Comparison of ENCODE assay signal across 1 cellular context in the genomic region with DNA sequence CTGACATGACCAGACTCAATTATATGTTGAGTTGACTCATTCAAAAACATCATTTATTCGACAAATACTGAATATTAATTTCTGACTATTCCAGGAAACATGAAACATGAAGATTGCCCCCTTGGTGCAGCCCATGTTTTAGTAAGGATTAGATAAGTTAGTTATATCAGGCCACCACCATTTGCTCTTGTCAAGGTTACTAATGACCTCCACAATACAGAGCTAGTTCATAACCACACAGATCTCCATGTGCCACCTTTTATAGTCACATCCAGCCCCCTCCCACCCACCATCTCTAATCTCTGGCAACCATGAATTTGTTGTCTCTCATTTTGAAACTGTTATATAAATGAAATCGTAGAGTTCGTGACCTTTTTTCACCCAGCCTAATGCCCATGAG.
TF ChIP-seq lines count a peak whose summit lies in the region.

No MANE protein-coding gene starts in this region.

TF ChIP-seq in K562, 482 proteins besides CTCF, POLR2A, EP300 and RAD21 (continued from another document and continues in another):
- TF ChIP-seq ZBTB40 (IDR thresholded peaks at IDR 0.05), result no peak
- TF ChIP-seq ZBTB40 (CRISPR knock-in tag; IDR thresholded peaks at IDR 0.05), result no peak
- TF ChIP-seq SRSF9 (IDR thresholded peaks at IDR 0.05; ENCODE audit: borderline replicate concordance, low read depth, low read length), result no peak
- no peak for TF ChIP-seq ZFP30 (CRISPR knock-in tag; IDR thresholded peaks at IDR 0.05; ENCODE audit: borderline replicate concordance)
- peak; percentile 8; the same call in 1 of the 2 replicates for TF ChIP-seq NFIC (IDR thresholded peaks at IDR 0.05)
- TF ChIP-seq E2F5 (CRISPR knock-in tag; IDR thresholded peaks at IDR 0.05), result no peak
- TF ChIP-seq, protein P1, sequence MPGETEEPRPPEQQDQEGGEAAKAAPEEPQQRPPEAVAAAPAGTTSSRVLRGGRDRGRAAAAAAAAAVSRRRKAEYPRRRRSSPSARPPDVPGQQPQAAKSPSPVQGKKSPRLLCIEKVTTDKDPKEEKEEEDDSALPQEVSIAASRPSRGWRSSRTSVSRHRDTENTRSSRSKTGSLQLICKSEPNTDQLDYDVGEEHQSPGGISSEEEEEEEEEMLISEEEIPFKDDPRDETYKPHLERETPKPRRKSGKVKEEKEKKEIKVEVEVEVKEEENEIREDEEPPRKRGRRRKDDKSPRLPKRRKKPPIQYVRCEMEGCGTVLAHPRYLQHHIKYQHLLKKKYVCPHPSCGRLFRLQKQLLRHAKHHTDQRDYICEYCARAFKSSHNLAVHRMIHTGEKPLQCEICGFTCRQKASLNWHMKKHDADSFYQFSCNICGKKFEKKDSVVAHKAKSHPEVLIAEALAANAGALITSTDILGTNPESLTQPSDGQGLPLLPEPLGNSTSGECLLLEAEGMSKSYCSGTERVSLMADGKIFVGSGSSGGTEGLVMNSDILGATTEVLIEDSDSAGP (CRISPR knock-in tag; IDR thresholded peaks at IDR 0.05), result no peak
- peak; percentile 67 for TF ChIP-seq NCOR1 (IDR thresholded peaks at IDR 0.05)
- peak; percentile 50 for TF ChIP-seq TCF3 (CRISPR knock-in tag; IDR thresholded peaks at IDR 0.05)
- TF ChIP-seq ZNF253 (CRISPR knock-in tag; conservative IDR thresholded peaks at IDR 0.05), result no peak
- no peak for TF ChIP-seq MIER1 (IDR thresholded peaks at IDR 0.05; ENCODE audit: low read depth)
- TF ChIP-seq, protein P2, sequence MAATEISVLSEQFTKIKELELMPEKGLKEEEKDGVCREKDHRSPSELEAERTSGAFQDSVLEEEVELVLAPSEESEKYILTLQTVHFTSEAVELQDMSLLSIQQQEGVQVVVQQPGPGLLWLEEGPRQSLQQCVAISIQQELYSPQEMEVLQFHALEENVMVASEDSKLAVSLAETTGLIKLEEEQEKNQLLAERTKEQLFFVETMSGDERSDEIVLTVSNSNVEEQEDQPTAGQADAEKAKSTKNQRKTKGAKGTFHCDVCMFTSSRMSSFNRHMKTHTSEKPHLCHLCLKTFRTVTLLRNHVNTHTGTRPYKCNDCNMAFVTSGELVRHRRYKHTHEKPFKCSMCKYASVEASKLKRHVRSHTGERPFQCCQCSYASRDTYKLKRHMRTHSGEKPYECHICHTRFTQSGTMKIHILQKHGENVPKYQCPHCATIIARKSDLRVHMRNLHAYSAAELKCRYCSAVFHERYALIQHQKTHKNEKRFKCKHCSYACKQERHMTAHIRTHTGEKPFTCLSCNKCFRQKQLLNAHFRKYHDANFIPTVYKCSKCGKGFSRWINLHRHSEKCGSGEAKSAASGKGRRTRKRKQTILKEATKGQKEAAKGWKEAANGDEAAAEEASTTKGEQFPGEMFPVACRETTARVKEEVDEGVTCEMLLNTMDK (IDR thresholded peaks at IDR 0.05; ENCODE audit: borderline replicate concordance, insufficient read depth, low read depth, low read length, poor library complexity, severe bottlenecking), result no peak
- peak; percentile 73 for TF ChIP-seq CBFA2T2 (conservative IDR thresholded peaks at IDR 0.05)
- TF ChIP-seq ARID1B (IDR thresholded peaks at IDR 0.05), result peak; percentile 72
- peak; percentile 60; the same call in 1 of the 2 replicates for TF ChIP-seq POLR2AphosphoS5 (IDR thresholded peaks at IDR 0.05; ENCODE audit: control insufficient read depth, insufficient read depth, low read depth, low read length)
- TF ChIP-seq YY1 (IDR thresholded peaks at IDR 0.05; ENCODE audit: borderline replicate concordance in 1 of 3, control insufficient read depth in 1 of 3, extremely low read depth in 1 of 3, insufficient read depth in 3 of 3, insufficient read length in 1 of 3, insufficient replicate concordance in 2 of 3, low read depth in 1 of 3, low read length in 2 of 3), result no peak
- 0 out of 2 replicates have a peak, but pooled peaks have one; percentile 50 for TF ChIP-seq PML (IDR thresholded peaks at IDR 0.05; ENCODE audit: low read length)
- TF ChIP-seq, protein P3, sequence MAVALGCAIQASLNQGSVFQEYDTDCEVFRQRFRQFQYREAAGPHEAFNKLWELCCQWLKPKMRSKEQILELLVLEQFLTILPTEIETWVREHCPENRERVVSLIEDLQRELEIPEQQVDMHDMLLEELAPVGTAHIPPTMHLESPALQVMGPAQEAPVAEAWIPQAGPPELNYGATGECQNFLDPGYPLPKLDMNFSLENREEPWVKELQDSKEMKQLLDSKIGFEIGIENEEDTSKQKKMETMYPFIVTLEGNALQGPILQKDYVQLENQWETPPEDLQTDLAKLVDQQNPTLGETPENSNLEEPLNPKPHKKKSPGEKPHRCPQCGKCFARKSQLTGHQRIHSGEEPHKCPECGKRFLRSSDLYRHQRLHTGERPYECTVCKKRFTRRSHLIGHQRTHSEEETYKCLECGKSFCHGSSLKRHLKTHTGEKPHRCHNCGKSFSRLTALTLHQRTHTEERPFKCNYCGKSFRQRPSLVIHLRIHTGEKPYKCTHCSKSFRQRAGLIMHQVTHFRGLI (CRISPR knock-in tag; IDR thresholded peaks at IDR 0.05), result no peak
- TF ChIP-seq KAT2B (IDR thresholded peaks at IDR 0.05; ENCODE audit: low read depth, low read length), result no peak
- no peak for TF ChIP-seq KAT8 (IDR thresholded peaks at IDR 0.05; ENCODE audit: low read depth)
- TF ChIP-seq PREB (CRISPR knock-in tag; IDR thresholded peaks at IDR 0.05), result no peak
- TF ChIP-seq, protein P4, sequence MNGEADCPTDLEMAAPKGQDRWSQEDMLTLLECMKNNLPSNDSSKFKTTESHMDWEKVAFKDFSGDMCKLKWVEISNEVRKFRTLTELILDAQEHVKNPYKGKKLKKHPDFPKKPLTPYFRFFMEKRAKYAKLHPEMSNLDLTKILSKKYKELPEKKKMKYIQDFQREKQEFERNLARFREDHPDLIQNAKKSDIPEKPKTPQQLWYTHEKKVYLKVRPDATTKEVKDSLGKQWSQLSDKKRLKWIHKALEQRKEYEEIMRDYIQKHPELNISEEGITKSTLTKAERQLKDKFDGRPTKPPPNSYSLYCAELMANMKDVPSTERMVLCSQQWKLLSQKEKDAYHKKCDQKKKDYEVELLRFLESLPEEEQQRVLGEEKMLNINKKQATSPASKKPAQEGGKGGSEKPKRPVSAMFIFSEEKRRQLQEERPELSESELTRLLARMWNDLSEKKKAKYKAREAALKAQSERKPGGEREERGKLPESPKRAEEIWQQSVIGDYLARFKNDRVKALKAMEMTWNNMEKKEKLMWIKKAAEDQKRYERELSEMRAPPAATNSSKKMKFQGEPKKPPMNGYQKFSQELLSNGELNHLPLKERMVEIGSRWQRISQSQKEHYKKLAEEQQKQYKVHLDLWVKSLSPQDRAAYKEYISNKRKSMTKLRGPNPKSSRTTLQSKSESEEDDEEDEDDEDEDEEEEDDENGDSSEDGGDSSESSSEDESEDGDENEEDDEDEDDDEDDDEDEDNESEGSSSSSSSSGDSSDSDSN (IDR thresholded peaks at IDR 0.05; ENCODE audit: borderline replicate concordance in 1 of 2, low read depth in 2 of 2, low read length in 2 of 2), result no peak
- TF ChIP-seq, protein P5, sequence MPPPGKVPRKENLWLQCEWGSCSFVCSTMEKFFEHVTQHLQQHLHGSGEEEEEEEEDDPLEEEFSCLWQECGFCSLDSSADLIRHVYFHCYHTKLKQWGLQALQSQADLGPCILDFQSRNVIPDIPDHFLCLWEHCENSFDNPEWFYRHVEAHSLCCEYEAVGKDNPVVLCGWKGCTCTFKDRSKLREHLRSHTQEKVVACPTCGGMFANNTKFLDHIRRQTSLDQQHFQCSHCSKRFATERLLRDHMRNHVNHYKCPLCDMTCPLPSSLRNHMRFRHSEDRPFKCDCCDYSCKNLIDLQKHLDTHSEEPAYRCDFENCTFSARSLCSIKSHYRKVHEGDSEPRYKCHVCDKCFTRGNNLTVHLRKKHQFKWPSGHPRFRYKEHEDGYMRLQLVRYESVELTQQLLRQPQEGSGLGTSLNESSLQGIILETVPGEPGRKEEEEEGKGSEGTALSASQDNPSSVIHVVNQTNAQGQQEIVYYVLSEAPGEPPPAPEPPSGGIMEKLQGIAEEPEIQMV (tag; conservative IDR thresholded peaks at IDR 0.05; ENCODE audit: low read depth), result no peak
- TF ChIP-seq ZNF75A (CRISPR knock-in tag; IDR thresholded peaks at IDR 0.05), result no peak
- no peak for TF ChIP-seq RNF2 (IDR thresholded peaks at IDR 0.05)
- TF ChIP-seq ZNF3 (CRISPR knock-in tag; IDR thresholded peaks at IDR 0.05), result no peak
- TF ChIP-seq, protein P6, sequence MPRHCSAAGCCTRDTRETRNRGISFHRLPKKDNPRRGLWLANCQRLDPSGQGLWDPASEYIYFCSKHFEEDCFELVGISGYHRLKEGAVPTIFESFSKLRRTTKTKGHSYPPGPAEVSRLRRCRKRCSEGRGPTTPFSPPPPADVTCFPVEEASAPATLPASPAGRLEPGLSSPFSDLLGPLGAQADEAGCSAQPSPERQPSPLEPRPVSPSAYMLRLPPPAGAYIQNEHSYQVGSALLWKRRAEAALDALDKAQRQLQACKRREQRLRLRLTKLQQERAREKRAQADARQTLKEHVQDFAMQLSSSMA (CRISPR knock-in tag; IDR thresholded peaks at IDR 0.05), result no peak
- no peak for TF ChIP-seq DMBX1 (CRISPR knock-in tag; IDR thresholded peaks at IDR 0.05; ENCODE audit: borderline replicate concordance)
